9 cellular contexts compared by ENCODE assay signal in genomic region chr9:137406876-137407589, GRCh38. TPM values are rescaled to one million over a fixed set of nuclear protein-coding genes. Genes with fewer than 3 reads are reported as not detected.
A peak's percentile ranks its signal among the peaks of the same experiment; 100 is the strongest.
DNase-seq lines count a peak whose midpoint lies in the region; ATAC-seq, FAIRE-seq and TF ChIP-seq lines count a peak whose summit lies in the region.
"Had no signal": no experiment of that assay in that cellular context is flagged by ENCODE, and none has a peak within 500 bp of the region (broad histone marks: within the 10 kb centered on the region; RNA-seq: fewer than 3 reads in every experiment).

No MANE protein-coding gene starts in this region.

- no peak overlapping the region for H3K27ac Mint-ChIP-seq in WTC11

- H3K27me3 ChIP-seq in bronchial epithelial cell (ENCODE audit: control insufficient read depth, insufficient read depth, low read length) = peaks cover 3% of the 10 kb centered on the region

- CTCF ChIA-PET in WTC11 (lab: Charles Lee) = interaction anchor here (1.6 to 2.3 kb wide), 3 partner anchors 16 to 105 kb away, joined by 6 to 8 read pairs (median 7); partner anchors contain the start of genes EXD3, NOXA1 and NRARP

- no peak for FAIRE-seq in bronchial epithelial cell (lab: Jason Lieb, UNC)

- peaks cover 8% of the 10 kb centered on the region for H3K36me3 Mint-ChIP-seq in WTC11

- peak overlapping the region; percentile 23 for H3K4me3 ChIP-seq in bronchial epithelial cell (ENCODE audit: low read depth, low read length)

- H3K9me3 Mint-ChIP-seq in WTC11 = peaks cover 7% of the 10 kb centered on the region

- POLR2A ChIA-PET in WTC11 (lab: Charles Lee) = interaction anchor here (0.6 kb wide), 1 partner anchor 120 kb away, joined by 4 read pairs; no protein-coding TSS in a partner anchor

- peaks cover 5% of the 10 kb centered on the region; the same call in 1 of the 2 replicates for H3K27me3 Mint-ChIP-seq in WTC11 (ENCODE audit: low read depth)

- no peaks in the 10 kb centered on the region for H3K4me1 Mint-ChIP-seq in WTC11

- DNase-seq in DMS 273 (lab: John Stamatoyannopoulos, UW; ENCODE audit: unreplicated experiment) (peak; percentile 87), HUDEP-2 (lab: John Stamatoyannopoulos, UW; ENCODE audit: unreplicated experiment in 76 of 76) (peak in 60 of 76 experiments; percentile 5 to 80 (median 44)), WTC11 (ENCODE audit: low spot score) (peak; percentile 87), bronchial epithelial cell (ENCODE audit: low read depth) (no peak), iris pigment epithelial cell (ENCODE audit: low read depth) (peak; percentile 66), DMS114 treated with DMSO at 0.1 percent for 48 hours (lab: John Stamatoyannopoulos, UW; ENCODE audit: unreplicated experiment) (no peak)
- peak; percentile 44 to 57 for DNase-seq in stimulated activated CD4-positive, alpha-beta T cell treated with anti-CD3 and anti-CD28 coated beads, Interleukin-15, amount 100 ng/mL, for 1 hour (ENCODE audit: low read depth in 1 of 2, low spot score in 1 of 2)

- no peaks in the 10 kb centered on the region for H3K36me3 ChIP-seq in bronchial epithelial cell (ENCODE audit: control insufficient read depth, insufficient read depth, low read length)

- TF ChIP-seq CTCF in WTC11 (IDR thresholded peaks at IDR 0.05) = peak; percentile 55
- TF ChIP-seq CTCF in bronchial epithelial cell (IDR thresholded peaks at IDR 0.05; ENCODE audit: insufficient read depth, low read length, severe bottlenecking) = peak; percentile 74

- peak; percentile 91 for ATAC-seq in WTC11
- no peak for ATAC-seq in GM21515 (IDR thresholded peaks at IDR 0.05; ENCODE audit: unreplicated experiment)

- peak overlapping the region; percentile 30; the same call in 1 of the 2 replicates for H3K4me3 Mint-ChIP-seq in WTC11

TF ChIP-seq in WTC11, 78 proteins besides CTCF, POLR2A, EP300 and RAD21:
- TF ChIP-seq ZNF232 (CRISPR knock-in tag; IDR thresholded peaks at IDR 0.05) (no peak), IRF1 (CRISPR knock-in tag; IDR thresholded peaks at IDR 0.05) (no peak), CBFB (CRISPR knock-in tag; IDR thresholded peaks at IDR 0.05; ENCODE audit: low read depth) (peak; percentile 67; the same call in 1 of the 2 replicates), ZNF396 (CRISPR knock-in tag; IDR thresholded peaks at IDR 0.05; ENCODE audit: borderline replicate concordance) (no peak), E2F4 (CRISPR knock-in tag; IDR thresholded peaks at IDR 0.05; ENCODE audit: borderline replicate concordance, low read depth) (0 out of 2 replicates have a peak, but pooled peaks have one; percentile 13), ESRRA (CRISPR knock-in tag; IDR thresholded peaks at IDR 0.05; ENCODE audit: borderline replicate concordance) (no peak), MYBL2 (CRISPR knock-in tag; IDR thresholded peaks at IDR 0.05) (0 out of 2 replicates have a peak, but pooled peaks have one; percentile 71), USF1 (CRISPR knock-in tag; IDR thresholded peaks at IDR 0.05) (no peak), SP1 (CRISPR knock-in tag; conservative IDR thresholded peaks at IDR 0.05) (peak; percentile 53; the same call in 1 of the 2 replicates), HMGA2 (CRISPR knock-in tag; IDR thresholded peaks at IDR 0.05) (no peak), FOXP1 (CRISPR knock-in tag; IDR thresholded peaks at IDR 0.05; ENCODE audit: borderline replicate concordance) (peak; percentile 82)
- TF ChIP-seq, protein P1, sequence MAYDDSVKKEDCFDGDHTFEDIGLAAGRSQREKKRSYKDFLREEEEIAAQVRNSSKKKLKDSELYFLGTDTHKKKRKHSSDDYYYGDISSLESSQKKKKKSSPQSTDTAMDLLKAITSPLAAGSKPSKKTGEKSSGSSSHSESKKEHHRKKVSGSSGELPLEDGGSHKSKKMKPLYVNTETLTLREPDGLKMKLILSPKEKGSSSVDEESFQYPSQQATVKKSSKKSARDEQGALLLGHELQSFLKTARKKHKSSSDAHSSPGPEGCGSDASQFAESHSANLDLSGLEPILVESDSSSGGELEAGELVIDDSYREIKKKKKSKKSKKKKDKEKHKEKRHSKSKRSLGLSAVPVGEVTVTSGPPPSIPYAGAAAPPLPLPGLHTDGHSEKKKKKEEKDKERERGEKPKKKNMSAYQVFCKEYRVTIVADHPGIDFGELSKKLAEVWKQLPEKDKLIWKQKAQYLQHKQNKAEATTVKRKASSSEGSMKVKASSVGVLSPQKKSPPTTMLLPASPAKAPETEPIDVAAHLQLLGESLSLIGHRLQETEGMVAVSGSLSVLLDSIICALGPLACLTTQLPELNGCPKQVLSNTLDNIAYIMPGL (CRISPR knock-in tag; IDR thresholded peaks at IDR 0.05) = peak; percentile 89; the same call in 1 of the 2 replicates
- TF ChIP-seq, protein P2, sequence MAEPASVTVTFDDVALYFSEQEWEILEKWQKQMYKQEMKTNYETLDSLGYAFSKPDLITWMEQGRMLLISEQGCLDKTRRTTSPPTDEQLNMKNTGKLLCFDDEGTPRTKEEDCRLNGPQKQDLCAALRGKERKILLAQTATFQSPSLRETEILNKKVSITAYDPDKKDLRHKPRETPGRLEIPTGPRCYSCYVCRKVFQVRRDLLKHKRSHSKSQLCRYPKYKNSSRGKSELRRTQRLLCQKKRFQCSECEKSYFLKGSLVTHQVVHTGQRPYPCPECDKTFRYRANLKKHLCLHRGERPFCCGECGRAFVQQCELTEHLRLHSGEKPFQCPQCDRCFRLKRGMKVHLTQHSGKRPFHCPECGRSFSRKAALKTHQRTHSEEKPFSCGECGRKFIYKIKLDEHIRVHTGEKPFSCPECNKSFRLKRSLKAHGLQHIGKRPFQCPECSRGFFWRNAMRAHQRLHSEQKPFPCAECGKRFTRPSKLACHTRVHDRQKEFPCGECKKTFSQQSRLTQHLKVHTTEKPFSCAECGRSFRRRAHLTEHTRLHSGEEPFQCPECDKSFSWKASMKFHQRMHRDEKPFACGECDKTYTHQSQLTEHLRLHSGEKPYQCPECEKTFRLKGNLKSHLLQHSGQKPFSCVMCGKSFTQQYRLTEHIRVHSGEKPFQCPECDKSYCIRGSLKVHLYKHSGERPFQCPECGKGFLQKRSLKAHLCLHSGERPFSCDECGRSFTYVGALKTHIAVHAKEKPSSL (CRISPR knock-in tag; conservative IDR thresholded peaks at IDR 0.05) = no peak
- TF ChIP-seq, protein P3, sequence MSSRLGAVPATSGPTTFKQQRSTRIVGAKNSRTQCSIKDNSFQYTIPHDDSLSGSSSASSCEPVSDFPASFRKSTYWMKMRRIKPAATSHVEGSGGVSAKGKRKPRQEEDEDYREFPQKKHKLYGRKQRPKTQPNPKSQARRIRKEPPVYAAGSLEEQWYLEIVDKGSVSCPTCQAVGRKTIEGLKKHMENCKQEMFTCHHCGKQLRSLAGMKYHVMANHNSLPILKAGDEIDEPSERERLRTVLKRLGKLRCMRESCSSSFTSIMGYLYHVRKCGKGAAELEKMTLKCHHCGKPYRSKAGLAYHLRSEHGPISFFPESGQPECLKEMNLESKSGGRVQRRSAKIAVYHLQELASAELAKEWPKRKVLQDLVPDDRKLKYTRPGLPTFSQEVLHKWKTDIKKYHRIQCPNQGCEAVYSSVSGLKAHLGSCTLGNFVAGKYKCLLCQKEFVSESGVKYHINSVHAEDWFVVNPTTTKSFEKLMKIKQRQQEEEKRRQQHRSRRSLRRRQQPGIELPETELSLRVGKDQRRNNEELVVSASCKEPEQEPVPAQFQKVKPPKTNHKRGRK (CRISPR knock-in tag; IDR thresholded peaks at IDR 0.05; ENCODE audit: borderline replicate concordance) = 0 out of 2 replicates have a peak, but pooled peaks have one; percentile 47

RNA-seq across cellular contexts. Expression of gene EXD3, which starts 15.9 kb away (rescaled TPM):
- 20.4 to 23.1 TPM (median 21.2 TPM) in 3 replicates for total RNA-seq in WTC11 (2021)
- 10.8 and 12.2 TPM in 2 replicates for total RNA-seq in bronchial epithelial cell

RNA-seq across cellular contexts. Expression of gene NOXA1, which starts 16.2 kb away (rescaled TPM):
- total RNA-seq in WTC11 (2021) = 2.9 to 5.9 TPM (median 4.8 TPM) in 3 replicates
- total RNA-seq in bronchial epithelial cell = 0.53 and 2.3 TPM in 2 replicates

RNA-seq across cellular contexts. Expression of gene ENTPD8, which starts 34.1 kb away (rescaled TPM):
- 2.0 to 2.5 TPM (median 2.3 TPM) in 3 replicates for total RNA-seq in WTC11 (2021)
- not detected in 2 replicates for total RNA-seq in bronchial epithelial cell
- total RNA-seq: SK-MEL-5 had no signal

RNA-seq across cellular contexts. Expression of gene NSMF, which starts 52.1 kb away (rescaled TPM):
- total RNA-seq in WTC11 (2021) (61.6 to 63.7 TPM (median 61.9 TPM) in 3 replicates), bronchial epithelial cell (15.1 and 17.9 TPM in 2 replicates)

Comparison
In these comparisons a context has a peak if more than half of its experiments do, and no peak if none do; other contexts are left out.
1. DNase-seq: peak in DMS 273 (single experiment), HUDEP-2 (60 of 76), WTC11 (single experiment), iris pigment epithelial cell (single experiment) and stimulated activated CD4-positive, alpha-beta T cell treated with anti-CD3 and anti-CD28 coated beads, Interleukin-15, amount 100 ng/mL, for 1 hour (2 of 2); none in bronchial epithelial cell (single experiment) and DMS114 treated with DMSO at 0.1 percent for 48 hours (single experiment).